Comparison of ENCODE assay signal across 1 cellular context in the genomic region with DNA sequence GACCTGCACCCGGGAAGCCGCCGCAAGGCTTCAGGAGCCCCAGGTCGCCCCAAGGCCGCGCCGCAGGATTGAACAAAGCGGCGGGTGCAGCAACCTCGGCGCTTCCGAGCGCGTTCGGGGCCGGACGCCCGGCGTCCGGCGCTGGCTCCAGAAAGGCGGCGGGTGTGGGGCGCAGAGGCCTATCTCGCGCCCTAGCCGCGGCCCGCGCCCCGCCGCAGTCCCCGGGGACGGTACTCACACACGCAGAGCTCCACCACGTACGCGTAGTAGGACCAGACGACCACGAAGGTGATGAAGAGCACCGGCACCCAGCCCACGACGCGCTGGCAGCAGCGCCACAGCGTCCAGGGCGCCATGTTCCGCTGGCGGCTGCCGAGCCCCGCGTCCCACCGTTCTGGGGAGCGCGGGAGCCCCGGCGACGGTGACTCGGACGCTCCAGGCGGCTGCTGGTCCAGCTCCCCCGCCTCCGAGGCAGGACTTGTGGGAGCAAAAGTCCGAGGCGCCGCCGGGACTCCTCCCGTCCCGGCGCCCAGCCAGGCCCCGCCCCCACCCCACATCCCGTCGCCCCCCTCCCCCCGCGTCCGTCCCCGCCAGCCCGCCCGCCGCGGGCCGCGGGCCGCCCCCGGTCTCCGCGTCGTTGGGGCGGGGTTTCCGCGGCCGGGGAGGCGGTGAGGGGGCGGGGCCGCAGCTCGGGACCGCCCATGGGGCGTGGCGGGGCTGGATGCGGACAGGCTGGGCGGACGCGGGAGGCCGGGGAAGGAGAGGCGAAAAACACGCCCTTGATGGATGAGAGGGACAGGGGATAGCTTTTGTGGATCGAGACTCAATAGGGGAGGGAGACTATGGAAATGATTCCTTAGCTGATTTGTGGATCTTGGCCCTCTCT.
TF ChIP-seq lines count a peak whose summit lies in the region.

A gene with protein sequence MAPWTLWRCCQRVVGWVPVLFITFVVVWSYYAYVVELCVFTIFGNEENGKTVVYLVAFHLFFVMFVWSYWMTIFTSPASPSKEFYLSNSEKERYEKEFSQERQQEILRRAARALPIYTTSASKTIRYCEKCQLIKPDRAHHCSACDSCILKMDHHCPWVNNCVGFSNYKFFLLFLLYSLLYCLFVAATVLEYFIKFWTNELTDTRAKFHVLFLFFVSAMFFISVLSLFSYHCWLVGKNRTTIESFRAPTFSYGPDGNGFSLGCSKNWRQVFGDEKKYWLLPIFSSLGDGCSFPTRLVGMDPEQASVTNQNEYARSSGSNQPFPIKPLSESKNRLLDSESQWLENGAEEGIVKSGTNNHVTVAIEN (minus strand): TSS at position 488 of the 886 bp plus-strand sequence. CDS start 132 bp downstream, at position 356.

TF ChIP-seq in SK-N-SH treated with all-trans-retinoic acid at 6 μM for 48 hours, 23 proteins besides CTCF, POLR2A, EP300 and RAD21 (continued from another document):
- TF ChIP-seq, protein P1, sequence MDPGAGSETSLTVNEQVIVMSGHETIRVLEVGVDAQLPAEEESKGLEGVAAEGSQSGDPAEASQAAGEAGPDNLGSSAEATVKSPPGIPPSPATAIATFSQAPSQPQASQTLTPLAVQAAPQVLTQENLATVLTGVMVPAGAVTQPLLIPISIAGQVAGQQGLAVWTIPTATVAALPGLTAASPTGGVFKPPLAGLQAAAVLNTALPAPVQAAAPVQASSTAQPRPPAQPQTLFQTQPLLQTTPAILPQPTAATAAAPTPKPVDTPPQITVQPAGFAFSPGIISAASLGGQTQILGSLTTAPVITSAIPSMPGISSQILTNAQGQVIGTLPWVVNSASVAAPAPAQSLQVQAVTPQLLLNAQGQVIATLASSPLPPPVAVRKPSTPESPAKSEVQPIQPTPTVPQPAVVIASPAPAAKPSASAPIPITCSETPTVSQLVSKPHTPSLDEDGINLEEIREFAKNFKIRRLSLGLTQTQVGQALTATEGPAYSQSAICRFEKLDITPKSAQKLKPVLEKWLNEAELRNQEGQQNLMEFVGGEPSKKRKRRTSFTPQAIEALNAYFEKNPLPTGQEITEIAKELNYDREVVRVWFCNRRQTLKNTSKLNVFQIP (CRISPR knock-in tag; IDR thresholded peaks at IDR 0.05; ENCODE audit: borderline replicate concordance, low read depth), result no peak
- no peak for TF ChIP-seq ZNF565 (CRISPR knock-in tag; conservative IDR thresholded peaks at IDR 0.05; ENCODE audit: low read depth)
- TF ChIP-seq, protein P2, sequence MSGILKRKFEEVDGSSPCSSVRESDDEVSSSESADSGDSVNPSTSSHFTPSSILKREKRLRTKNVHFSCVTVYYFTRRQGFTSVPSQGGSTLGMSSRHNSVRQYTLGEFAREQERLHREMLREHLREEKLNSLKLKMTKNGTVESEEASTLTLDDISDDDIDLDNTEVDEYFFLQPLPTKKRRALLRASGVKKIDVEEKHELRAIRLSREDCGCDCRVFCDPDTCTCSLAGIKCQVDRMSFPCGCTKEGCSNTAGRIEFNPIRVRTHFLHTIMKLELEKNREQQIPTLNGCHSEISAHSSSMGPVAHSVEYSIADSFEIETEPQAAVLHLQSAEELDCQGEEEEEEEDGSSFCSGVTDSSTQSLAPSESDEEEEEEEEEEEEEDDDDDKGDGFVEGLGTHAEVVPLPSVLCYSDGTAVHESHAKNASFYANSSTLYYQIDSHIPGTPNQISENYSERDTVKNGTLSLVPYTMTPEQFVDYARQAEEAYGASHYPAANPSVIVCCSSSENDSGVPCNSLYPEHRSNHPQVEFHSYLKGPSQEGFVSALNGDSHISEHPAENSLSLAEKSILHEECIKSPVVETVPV (CRISPR knock-in tag; IDR thresholded peaks at IDR 0.05), result no peak
- TF ChIP-seq ZC3H10 (CRISPR knock-in tag; IDR thresholded peaks at IDR 0.05), result no peak
